23 cellular contexts compared by ENCODE assay signal in genomic region chr3:100370751-100371150, GRCh38.
"Had no signal": no experiment of that assay in that cellular context is flagged by ENCODE, and none has a peak within 500 bp of the region (broad histone marks: within the 10 kb centered on the region; RNA-seq: fewer than 3 reads in every experiment).

No MANE protein-coding gene starts in this region.

- DNase-seq: activated CD4-positive, alpha-beta T cell treated with anti-CD3 and anti-CD28 coated beads for 4 hours; activated CD4-positive, alpha-beta T cell treated with anti-CD3 and anti-CD28 coated beads, Interleukin-2, amount 50 U/mL, for 4 hours; activated CD8-positive, alpha-beta memory T cell treated with anti-CD3 and anti-CD28 coated beads, Interleukin-2, amount 50 U/mL, for 4 hours; activated gamma-delta T cell; activated naive CD4-positive, alpha-beta T cell treated with anti-CD3 and anti-CD28 coated beads, Interleukin-2, amount 10 ng/mL, durations not matched to agents 7 days and 5 days; activated T-cell treated with anti-CD3 and anti-CD28 coated beads, Interleukin-2, amount 50 U/mL, for 1 hour; central memory CD4-positive, alpha-beta T cell; endodermal cell; islet precursor cell; left ventricle myocardium inferior; posterior cingulate gyrus; right cardiac atrium; stimulated activated CD4-positive, alpha-beta T cell treated with anti-CD3 and anti-CD28 coated beads, Interleukin-15, amount 100 ng/mL, for 24 hours; stimulated activated CD4-positive, alpha-beta T cell treated with anti-CD3 and anti-CD28 coated beads, Interleukin-2, amount 100 ng/mL, for 24 hours; stimulated activated naive B cell treated with anti-CD40 and anti-IgM and Interleukin-4, amounts not matched to agents 10 μg/mL and 1 μg/mL and 100 μg/mL, for 72 hours; stomach; thyroid gland; upper lobe of left lung had no signal

- H3K9me3 ChIP-seq: breast epithelium, left ventricle myocardium inferior, stomach, thyroid gland, upper lobe of left lung had no signal

- H3K4me3 ChIP-seq: breast epithelium, hepatocyte, left ventricle myocardium inferior, lung, stomach, thyroid gland, upper lobe of left lung had no signal

- H3K27me3 ChIP-seq: breast epithelium, hepatocyte, stomach, thyroid gland, upper lobe of left lung had no signal

- H3K4me1 ChIP-seq: breast epithelium, left ventricle myocardium inferior, upper lobe of left lung had no signal

- ATAC-seq: esophagus mucosa; right cardiac atrium; stimulated activated naive B cell treated with anti-CD40 and anti-IgM and Interleukin-4, amounts not matched to agents 10 μg/mL and 1 μg/mL and 100 μg/mL, for 72 hours had no signal

- H3K27ac ChIP-seq: breast epithelium, hepatocyte, left ventricle myocardium inferior, stomach, thyroid gland, upper lobe of left lung, VCaP had no signal
